ENCODE assay signal across 8 cellular contexts in the genomic region with DNA sequence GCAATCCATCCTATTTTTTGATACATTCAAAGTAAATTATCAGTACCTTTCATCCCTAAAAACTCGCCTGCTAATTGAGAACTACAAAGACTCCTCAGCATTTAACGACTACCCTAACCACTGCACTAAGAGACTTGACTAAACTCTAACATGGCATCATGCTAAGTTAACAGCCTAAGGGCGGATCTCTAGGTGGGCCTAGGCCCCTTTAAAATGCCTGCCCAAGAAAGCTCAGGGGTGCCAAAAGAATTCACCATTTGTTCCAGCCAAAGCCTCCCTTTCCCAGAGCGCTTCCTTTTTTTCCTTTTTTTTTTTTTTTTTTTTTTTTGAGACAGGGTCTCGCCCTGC. TPM values are rescaled to one million over a fixed set of nuclear protein-coding genes. Genes with fewer than 3 reads are reported as not detected.
DNase-seq lines count a peak whose midpoint lies in the region; ATAC-seq and TF ChIP-seq lines count a peak whose summit lies in the region.

No MANE protein-coding gene starts in this region.

- H4K20me1 ChIP-seq in OCI-LY1 (ENCODE audit: insufficient read depth, low read length) (no peaks in the 10 kb centered on the region), osteoblast (ENCODE audit: insufficient read depth, low read length) (no peaks in the 10 kb centered on the region)

- H3K27me3 ChIP-seq in OCI-LY1 (ENCODE audit: insufficient read depth, low read length) (no peaks in the 10 kb centered on the region), osteoblast (ENCODE audit: insufficient read depth, low read length) (no peaks in the 10 kb centered on the region)

- ATAC-seq in GM21367 (IDR thresholded peaks at IDR 0.05; ENCODE audit: unreplicated experiment) (peak; percentile 9), HG02759 (IDR thresholded peaks at IDR 0.05; ENCODE audit: unreplicated experiment) (no peak), HG02610 (IDR thresholded peaks at IDR 0.05; ENCODE audit: unreplicated experiment) (no peak)

- H3K9me2 ChIP-seq in OCI-LY1 (ENCODE audit: low read depth, low read length) = no peaks in the 10 kb centered on the region

- TF ChIP-seq CTCF in OCI-LY1 (IDR thresholded peaks at IDR 0.05; ENCODE audit: low read length) (no peak), epithelial cell of proximal tubule (conservative IDR thresholded peaks at IDR 0.05; ENCODE audit: low read depth, low read length) (no peak), osteoblast (IDR thresholded peaks at IDR 0.05; ENCODE audit: extremely low read depth, low read depth, low read length) (no peak), GM10266 (IDR thresholded peaks at IDR 0.05; ENCODE audit: control insufficient read depth, insufficient read depth, low read depth, missing control alignments) (no peak)

- H3F3A ChIP-seq in OCI-LY1 (ENCODE audit: insufficient read depth, low read length) = no peaks in the 10 kb centered on the region

- H2AFZ ChIP-seq in OCI-LY1 (ENCODE audit: low read length) = 0 out of 2 replicates have a peak overlapping the region, but pooled peaks have one; percentile 20
- peak overlapping the region; percentile 95 for H2AFZ ChIP-seq in osteoblast (ENCODE audit: low read length)

- DNase-seq in epithelial cell of proximal tubule (ENCODE audit: low read depth) = no peak
- DNase-seq in osteoblast (ENCODE audit: insufficient read length, low spot score, missing footprints) = no peak
- DNase-seq in GM10266 (ENCODE audit: extremely low spot score) = no peak
- DNase-seq in inferior parietal cortex (ENCODE audit: extremely low spot score) = no peak

- peak overlapping the region; percentile 69 for H3K27ac ChIP-seq in OCI-LY1 (ENCODE audit: low read depth, low read length, poor library complexity, severe bottlenecking)
- peak overlapping the region; percentile 29 for H3K27ac ChIP-seq in osteoblast (ENCODE audit: low read depth, low read length)

- H3K36me3 ChIP-seq in OCI-LY1 (ENCODE audit: insufficient read depth, low read length) (peaks cover 9% of the 10 kb centered on the region; the same call in 1 of the 2 replicates), osteoblast (ENCODE audit: insufficient read depth, low read length) (no peaks in the 10 kb centered on the region)

- H3K4me3 ChIP-seq in OCI-LY1 (ENCODE audit: low read depth, low read length, poor library complexity, severe bottlenecking) = peak overlapping the region; percentile 84
- peak overlapping the region; percentile 85 for H3K4me3 ChIP-seq in epithelial cell of proximal tubule (ENCODE audit: low read depth, low read length)
- H3K4me3 ChIP-seq in osteoblast (ENCODE audit: insufficient read depth, low read length) = peak overlapping the region; percentile 72

- peak overlapping the region; percentile 65 for H3K4me2 ChIP-seq in OCI-LY1 (ENCODE audit: low read length)
- peak overlapping the region; percentile 82 for H3K4me2 ChIP-seq in osteoblast (ENCODE audit: insufficient read depth, low read length)

- no peaks in the 10 kb centered on the region for H3K79me2 ChIP-seq in OCI-LY1 (ENCODE audit: insufficient read depth, low read length)
- H3K79me2 ChIP-seq in osteoblast (ENCODE audit: insufficient read depth, low read length) = peaks cover 18% of the 10 kb centered on the region

- H3K4me1 ChIP-seq in OCI-LY1 (ENCODE audit: insufficient read depth, low read length, severe bottlenecking) = peaks cover 30% of the 10 kb centered on the region
- H3K4me1 ChIP-seq in osteoblast (ENCODE audit: insufficient read depth, low read length) = peaks cover 9% of the 10 kb centered on the region

- H3K9ac ChIP-seq in OCI-LY1 (ENCODE audit: low read length) = peak overlapping the region; percentile 80

- H3K9me3 ChIP-seq in OCI-LY1 (ENCODE audit: low read length) (no peaks in the 10 kb centered on the region), osteoblast (ENCODE audit: low read depth, low read length) (no peaks in the 10 kb centered on the region)

RNA-seq across cellular contexts. Expression of gene NEK4, which starts 0.6 kb away (rescaled TPM):
- 13.3 and 22.9 TPM in 2 replicates for total RNA-seq in epithelial cell of proximal tubule
- total RNA-seq in osteoblast = 22.7 and 24.6 TPM in 2 replicates

RNA-seq across cellular contexts. Expression of gene ITIH1, which starts 6.1 kb away (rescaled TPM):
- total RNA-seq in epithelial cell of proximal tubule = not detected in 2 replicates
- total RNA-seq in osteoblast = not detected in 2 replicates

RNA-seq across cellular contexts. Expression of gene ITIH3, which starts 23.3 kb away (rescaled TPM):
- total RNA-seq in epithelial cell of proximal tubule (not detected in 2 replicates), osteoblast (under 0.01 TPM in 1 of 2 replicates, not detected in the other)

RNA-seq across cellular contexts. Expression of gene ITIH4, which starts 59.2 kb away (rescaled TPM):
- total RNA-seq in epithelial cell of proximal tubule = 0.07 TPM in 1 of 2 replicates, not detected in the other
- total RNA-seq in osteoblast = 2.5 and 3.5 TPM in 2 replicates
